In genomic region chr5:1744393-1745189, GRCh38 we compare ENCODE assay signal across 15 cellular contexts.
"Had no signal": no experiment of that assay in that cellular context is flagged by ENCODE, and none has a peak within 500 bp of the region (broad histone marks: within the 10 kb centered on the region; RNA-seq: fewer than 3 reads in every experiment).

No MANE protein-coding gene starts in this region.

- H3K4me3 ChIP-seq: cardiac muscle cell had no signal

- H3K36me3 ChIP-seq: cardiac muscle cell had no signal

- H3K27ac ChIP-seq: cardiac muscle cell, parathyroid adenoma had no signal

- DNase-seq: activated CD4-positive, alpha-beta T cell treated with anti-CD3 and anti-CD28 coated beads for 48 hours; activated CD8-positive, alpha-beta memory T cell treated with anti-CD3 and anti-CD28 coated beads for 24 hours; activated naive CD4-positive, alpha-beta T cell treated with anti-CD3 and anti-CD28 coated beads for 36 hours; left ventricle myocardium superior; mesendoderm; stimulated activated CD4-positive, alpha-beta T cell treated with anti-CD3 and anti-CD28 coated beads, Interleukin-15, amount 100 ng/mL, for 24 hours; stimulated activated CD4-positive, alpha-beta T cell treated with anti-CD3 and anti-CD28 coated beads, Interleukin-4, amount 100 ng/mL, for 24 hours; stimulated activated naive CD4-positive, alpha-beta T cell treated with Interleukin-2 at 50 U/mL for 16 hours; substantia nigra; T-helper 17 cell; trophoblast cell had no signal

- H3K27ac Mint-ChIP-seq: activated naive CD4-positive, alpha-beta T cell treated with anti-CD3 and anti-CD28 coated beads for 36 hours; T-helper 17 cell had no signal

- H3K4me1 Mint-ChIP-seq: neural crest cell, T-helper 17 cell had no signal

- H3K27me3 ChIP-seq: cardiac muscle cell had no signal

- H3K4me3 Mint-ChIP-seq: activated naive CD4-positive, alpha-beta T cell treated with anti-CD3 and anti-CD28 coated beads for 36 hours; neural crest cell; T-helper 17 cell had no signal

- H3K4me1 ChIP-seq: parathyroid adenoma had no signal

- ATAC-seq: esophagus mucosa, T-helper 17 cell had no signal
